In the genomic region with DNA sequence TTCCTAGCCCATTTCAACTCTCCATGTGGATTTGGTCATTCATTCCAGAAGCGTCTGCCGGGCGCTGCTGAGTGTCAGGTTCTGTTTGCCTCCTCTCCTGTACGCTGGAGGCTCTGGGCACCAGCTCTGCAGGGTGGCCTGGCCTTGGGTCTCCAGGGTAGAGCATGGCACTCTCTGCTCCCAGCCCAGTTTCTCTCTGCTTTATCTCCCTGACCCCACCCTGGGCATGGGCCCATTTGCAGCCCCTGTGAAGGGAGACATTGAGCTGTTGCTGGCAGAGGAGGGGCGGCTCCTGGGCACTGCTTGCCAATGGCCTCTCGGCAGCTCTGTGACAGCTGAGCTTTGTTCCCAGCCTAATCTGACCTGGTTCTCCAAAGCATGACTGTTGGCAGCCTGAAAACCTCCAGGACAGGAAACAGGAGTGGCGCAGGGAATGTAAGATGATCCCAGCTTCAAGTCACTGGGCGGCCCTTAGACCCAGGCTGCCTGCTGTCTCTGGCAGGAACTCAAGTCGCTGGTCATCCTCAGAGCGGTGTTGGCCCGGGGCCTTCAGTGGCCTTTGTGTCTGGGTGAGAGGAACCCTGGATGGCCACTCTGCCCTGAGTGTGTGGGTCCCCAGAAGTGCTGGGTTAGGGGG, we compare ENCODE assay signal across 9 cellular contexts.
DNase-seq lines count a peak whose midpoint lies in the region; ATAC-seq and TF ChIP-seq lines count a peak whose summit lies in the region.
"Had no signal": no experiment of that assay in that cellular context is flagged by ENCODE, and none has a peak within 500 bp of the region (broad histone marks: within the 10 kb centered on the region; RNA-seq: fewer than 3 reads in every experiment).

No MANE protein-coding gene starts in this region.

- peaks cover 0 to 4% of the 10 kb centered on the region in 2 experiments; a peak in 2 of 3 replicates for H3K36me3 ChIP-seq in HEK293 (ENCODE audit: control insufficient read depth in 2 of 2, insufficient read depth in 1 of 2, low read length in 2 of 2)

- WGBS in right cardiac atrium, result 43% methylated on average over 11 of the region's 11 CpGs

- H3K27me3 ChIP-seq in right cardiac atrium (ENCODE audit: control insufficient read depth, insufficient read depth), result no peaks in the 10 kb centered on the region

- H3K4me3 ChIP-seq in HEK293 (ENCODE audit: low read depth, low read length), result no peak overlapping the region
- H3K4me3 ChIP-seq in right cardiac atrium (ENCODE audit: low read length), result no peak overlapping the region

- peaks cover 35% of the 10 kb centered on the region for H3K4me1 ChIP-seq in HEK293 (ENCODE audit: control insufficient read depth, insufficient read depth, low read length)
- peaks cover 13% of the 10 kb centered on the region for H3K4me1 ChIP-seq in right cardiac atrium (ENCODE audit: control insufficient read depth, insufficient read depth, low read length)

- CTCF ChIA-PET in HEK293 (lab: Yijun Ruan, JAX), result interaction anchor here (0.7 to 1.9 kb wide), 4 partner anchors 9 to 621 kb away, joined by 3 to 7 read pairs (median 3); no protein-coding TSS in a partner anchor

- POLR2A ChIA-PET in HEK293 (lab: Yijun Ruan, JAX), result interaction anchor here (0.6 to 3.8 kb wide), 5 partner anchors 11 to 147 kb away, joined by 3 to 25 read pairs (median 4); partner anchors contain the start of gene SEC14L1

- peak; percentile 77 for DNase-seq in T1000 (lab: John Stamatoyannopoulos, UW)
- DNase-seq in right cardiac atrium, result peak; percentile 65 to 83 (median 82)
- peak; percentile 72 for DNase-seq in smooth muscle cell of the brain vasculature (ENCODE audit: low read depth, low spot score)
- DNase-seq in NCI-H146 treated with DMSO at 0.1 percent for 48 hours (lab: John Stamatoyannopoulos, UW; ENCODE audit: unreplicated experiment), result no peak
- no peak for DNase-seq in epidermal melanocyte (ENCODE audit: insufficient read length, low spot score)

- H3K27ac ChIP-seq in HEK293 (ENCODE audit: extremely low read depth, low read depth, low read length) (peak overlapping the region; percentile 53; the same call in 1 of the 2 replicates), right cardiac atrium (ENCODE audit: low read length) (peak overlapping the region; percentile 92)
- H3K27ac ChIP-seq: KMS-11 had no signal

- ATAC-seq in right cardiac atrium (peak; percentile 78 to 79), HG02973 (IDR thresholded peaks at IDR 0.05; ENCODE audit: unreplicated experiment) (no peak), GM21786 (IDR thresholded peaks at IDR 0.05; ENCODE audit: unreplicated experiment) (no peak)

- TF ChIP-seq CTCF in HEK293 (tag by site-specific recombination; IDR thresholded peaks at IDR 0.05), result no peak

- intact Hi-C loops in right cardiac atrium (cut with DNase I), result no loop called here

- H3K9me3 ChIP-seq in HEK293 (ENCODE audit: control insufficient read depth, insufficient read depth, low read depth, low read length), result no peaks in the 10 kb centered on the region
- H3K9me3 ChIP-seq in right cardiac atrium (ENCODE audit: control insufficient read depth, low read length), result no peaks in the 10 kb centered on the region

TF ChIP-seq in HEK293, 187 proteins besides CTCF, POLR2A, EP300 and RAD21 (continues in another document):
- TF ChIP-seq SP2 (tag by site-specific recombination; IDR thresholded peaks at IDR 0.05) (peak; percentile 51), ZNF366 (tag by site-specific recombination; conservative IDR thresholded peaks at IDR 0.05) (no peak), GLIS2 (tag by site-specific recombination; IDR thresholded peaks at IDR 0.05) (0 out of 2 replicates have a peak, but pooled peaks have one; percentile 30), ZNF426 (tag by site-specific recombination; IDR thresholded peaks at IDR 0.05) (no peak), TCF7L2 (IDR thresholded peaks at IDR 0.05; ENCODE audit: borderline replicate concordance, low read depth, low read length) (no peak), SP7 (tag by site-specific recombination; IDR thresholded peaks at IDR 0.05) (peak; percentile 28; the same call in 1 of the 2 replicates), HIC1 (tag by site-specific recombination; IDR thresholded peaks at IDR 0.05) (peak; percentile 26; the same call in 1 of the 2 replicates), ZNF654 (tag by site-specific recombination; IDR thresholded peaks at IDR 0.05; ENCODE audit: low read depth) (no peak), ZNF433 (tag by site-specific recombination; IDR thresholded peaks at IDR 0.05; ENCODE audit: low read depth) (no peak), ZNF473 (tag by site-specific recombination; IDR thresholded peaks at IDR 0.05) (no peak), ZNF311 (tag by site-specific recombination; IDR thresholded peaks at IDR 0.05; ENCODE audit: borderline replicate concordance) (no peak), ZNF514 (tag by site-specific recombination; IDR thresholded peaks at IDR 0.05) (no peak), ZNF658 (tag by site-specific recombination; IDR thresholded peaks at IDR 0.05) (no peak), ZBTB48 (tag by site-specific recombination; IDR thresholded peaks at IDR 0.05) (0 out of 2 replicates have a peak, but pooled peaks have one; percentile 34), ZXDB (tag by site-specific recombination; IDR thresholded peaks at IDR 0.05) (no peak), ZNF211 (tag by site-specific recombination; IDR thresholded peaks at IDR 0.05; ENCODE audit: low read depth) (no peak), GLIS1 (tag by site-specific recombination; IDR thresholded peaks at IDR 0.05) (peak; percentile 62), ZNF792 (tag by site-specific recombination; IDR thresholded peaks at IDR 0.05) (no peak)
- TF ChIP-seq, protein P1, sequence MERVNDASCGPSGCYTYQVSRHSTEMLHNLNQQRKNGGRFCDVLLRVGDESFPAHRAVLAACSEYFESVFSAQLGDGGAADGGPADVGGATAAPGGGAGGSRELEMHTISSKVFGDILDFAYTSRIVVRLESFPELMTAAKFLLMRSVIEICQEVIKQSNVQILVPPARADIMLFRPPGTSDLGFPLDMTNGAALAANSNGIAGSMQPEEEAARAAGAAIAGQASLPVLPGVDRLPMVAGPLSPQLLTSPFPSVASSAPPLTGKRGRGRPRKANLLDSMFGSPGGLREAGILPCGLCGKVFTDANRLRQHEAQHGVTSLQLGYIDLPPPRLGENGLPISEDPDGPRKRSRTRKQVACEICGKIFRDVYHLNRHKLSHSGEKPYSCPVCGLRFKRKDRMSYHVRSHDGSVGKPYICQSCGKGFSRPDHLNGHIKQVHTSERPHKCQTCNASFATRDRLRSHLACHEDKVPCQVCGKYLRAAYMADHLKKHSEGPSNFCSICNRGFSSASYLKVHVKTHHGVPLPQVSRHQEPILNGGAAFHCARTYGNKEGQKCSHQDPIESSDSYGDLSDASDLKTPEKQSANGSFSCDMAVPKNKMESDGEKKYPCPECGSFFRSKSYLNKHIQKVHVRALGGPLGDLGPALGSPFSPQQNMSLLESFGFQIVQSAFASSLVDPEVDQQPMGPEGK (tag by site-specific recombination; IDR thresholded peaks at IDR 0.05), result 0 out of 2 replicates have a peak, but pooled peaks have one; percentile 16
- TF ChIP-seq, protein P2, sequence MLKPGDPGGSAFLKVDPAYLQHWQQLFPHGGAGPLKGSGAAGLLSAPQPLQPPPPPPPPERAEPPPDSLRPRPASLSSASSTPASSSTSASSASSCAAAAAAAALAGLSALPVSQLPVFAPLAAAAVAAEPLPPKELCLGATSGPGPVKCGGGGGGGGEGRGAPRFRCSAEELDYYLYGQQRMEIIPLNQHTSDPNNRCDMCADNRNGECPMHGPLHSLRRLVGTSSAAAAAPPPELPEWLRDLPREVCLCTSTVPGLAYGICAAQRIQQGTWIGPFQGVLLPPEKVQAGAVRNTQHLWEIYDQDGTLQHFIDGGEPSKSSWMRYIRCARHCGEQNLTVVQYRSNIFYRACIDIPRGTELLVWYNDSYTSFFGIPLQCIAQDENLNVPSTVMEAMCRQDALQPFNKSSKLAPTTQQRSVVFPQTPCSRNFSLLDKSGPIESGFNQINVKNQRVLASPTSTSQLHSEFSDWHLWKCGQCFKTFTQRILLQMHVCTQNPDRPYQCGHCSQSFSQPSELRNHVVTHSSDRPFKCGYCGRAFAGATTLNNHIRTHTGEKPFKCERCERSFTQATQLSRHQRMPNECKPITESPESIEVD (tag by site-specific recombination; IDR thresholded peaks at IDR 0.05), result no peak
- TF ChIP-seq, protein P3, sequence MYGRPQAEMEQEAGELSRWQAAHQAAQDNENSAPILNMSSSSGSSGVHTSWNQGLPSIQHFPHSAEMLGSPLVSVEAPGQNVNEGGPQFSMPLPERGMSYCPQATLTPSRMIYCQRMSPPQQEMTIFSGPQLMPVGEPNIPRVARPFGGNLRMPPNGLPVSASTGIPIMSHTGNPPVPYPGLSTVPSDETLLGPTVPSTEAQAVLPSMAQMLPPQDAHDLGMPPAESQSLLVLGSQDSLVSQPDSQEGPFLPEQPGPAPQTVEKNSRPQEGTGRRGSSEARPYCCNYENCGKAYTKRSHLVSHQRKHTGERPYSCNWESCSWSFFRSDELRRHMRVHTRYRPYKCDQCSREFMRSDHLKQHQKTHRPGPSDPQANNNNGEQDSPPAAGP (tag by site-specific recombination; IDR thresholded peaks at IDR 0.05), result peak; percentile 46; the same call in 1 of the 2 replicates

Comparison
In these comparisons a context has a peak if more than half of its experiments do, and no peak if none do; other contexts are left out.
1. DNase-seq: peak in T1000 (single experiment), right cardiac atrium (3 of 3) and smooth muscle cell of the brain vasculature (single experiment); none in NCI-H146 treated with DMSO at 0.1 percent for 48 hours (single experiment) and epidermal melanocyte (single experiment).
2. ATAC-seq: peak in right cardiac atrium (2 of 2); none in HG02973 (single experiment) and GM21786 (single experiment).